Comparison of ENCODE assay signal across 1 cellular context in the genomic region with DNA sequence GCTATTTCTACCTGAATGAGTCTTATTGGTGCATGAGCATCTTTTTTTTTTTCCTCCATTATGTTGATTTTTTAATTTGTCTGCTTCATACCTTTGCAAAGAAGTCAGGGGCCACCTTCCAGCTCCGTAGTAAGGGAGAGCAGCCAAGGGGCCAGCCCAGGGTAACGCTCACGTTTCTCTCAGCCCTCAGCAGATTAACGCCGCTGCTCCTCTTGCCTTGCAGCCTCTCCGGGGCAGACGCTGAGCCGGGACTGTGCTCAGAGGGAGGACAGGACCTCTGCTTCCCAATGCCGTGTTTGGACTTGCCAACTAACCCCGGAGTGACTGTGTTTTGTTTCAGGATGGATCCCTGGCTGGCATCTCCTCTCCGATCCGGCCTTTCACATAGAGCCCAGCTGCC.
TF ChIP-seq lines count a peak whose summit lies in the region.

No MANE protein-coding gene starts in this region.

TF ChIP-seq in H1, 55 proteins besides CTCF, POLR2A, EP300 and RAD21:
- TF ChIP-seq RNF2 (IDR thresholded peaks at IDR 0.05; ENCODE audit: borderline replicate concordance, low read depth, low read length, missing control alignments, poor library complexity, severe bottlenecking) (no peak), POU5F1 (IDR thresholded peaks at IDR 0.05; ENCODE audit: low read depth, low read length) (no peak), CREB1 (IDR thresholded peaks at IDR 0.05) (no peak), SP1 (IDR thresholded peaks at IDR 0.05; ENCODE audit: low read depth, low read length) (no peak), SP2 (IDR thresholded peaks at IDR 0.05; ENCODE audit: low read length) (no peak)
